ENCODE assay signal across 24 cellular contexts in genomic region chr7:44658979-44659378, GRCh38.
"Had no signal": no experiment of that assay in that cellular context is flagged by ENCODE, and none has a peak within 500 bp of the region (broad histone marks: within the 10 kb centered on the region; RNA-seq: fewer than 3 reads in every experiment).

No MANE protein-coding gene starts in this region.

- H3K4me3 Mint-ChIP-seq: naive thymus-derived CD8-positive, alpha-beta T cell; natural killer cell treated with Interleukin-12 subunit alpha and Interleukin-12 subunit beta and Interleukin-15 and Interleukin-18, amount 100 ng/mL, for 72 hours; neural progenitor cell; stimulated activated naive B cell treated with anti-CD40 and anti-IgM and Interleukin-4, amounts not matched to agents 10 μg/mL and 1 μg/mL and 100 μg/mL, for 72 hours; stimulated activated naive CD8-positive, alpha-beta T cell treated with anti-CD3 and anti-CD28 coated beads, Interleukin-15, Interleukin-2, amounts not matched to agents 100 ng/mL and 50 ng/mL, for 24 hours had no signal

- H3K27me3 Mint-ChIP-seq: naive thymus-derived CD8-positive, alpha-beta T cell; natural killer cell treated with Interleukin-12 subunit alpha and Interleukin-12 subunit beta and Interleukin-15 and Interleukin-18, amount 100 ng/mL, for 72 hours; progenitor cell of endocrine pancreas; stimulated activated naive B cell treated with anti-CD40 and anti-IgM and Interleukin-4, amounts not matched to agents 10 μg/mL and 1 μg/mL and 100 μg/mL, for 72 hours; stimulated activated naive CD8-positive, alpha-beta T cell treated with anti-CD3 and anti-CD28 coated beads, Interleukin-15, Interleukin-2, amounts not matched to agents 100 ng/mL and 50 ng/mL, for 24 hours had no signal

- ATAC-seq: naive thymus-derived CD8-positive, alpha-beta T cell; natural killer cell treated with Interleukin-12 subunit alpha and Interleukin-12 subunit beta and Interleukin-15 and Interleukin-18, amount 100 ng/mL, for 72 hours; psoas muscle; right cardiac atrium; right lobe of liver; stimulated activated naive B cell treated with anti-CD40 and anti-IgM and Interleukin-4, amounts not matched to agents 10 μg/mL and 1 μg/mL and 100 μg/mL, for 72 hours had no signal

- H3K4me1 Mint-ChIP-seq: neural progenitor cell had no signal

- FAIRE-seq: urothelium cell line had no signal

- DNase-seq: naive thymus-derived CD8-positive, alpha-beta T cell; occipital lobe; ovary; posterior cingulate gyrus; psoas muscle; right cardiac atrium; spleen; stimulated activated CD4-positive, alpha-beta T cell treated with anti-CD3 and anti-CD28 coated beads, Interleukin-12 subunit alpha, Interleukin-12 subunit beta, amount 100 ng/mL, for 4 hours; stimulated activated CD4-positive, alpha-beta T cell treated with anti-CD3 and anti-CD28 coated beads, Interleukin-1b, Interleukin-23, amount 100 ng/mL, for 48 hours; stimulated activated CD4-positive, alpha-beta T cell treated with anti-CD3 and anti-CD28 coated beads, Interleukin-4, amount 100 ng/mL, for 1 hour; stimulated activated CD4-positive, alpha-beta T cell treated with anti-CD3 and anti-CD28 coated beads, Interleukin-4, amount 100 ng/mL, for 4 hours; stimulated activated CD8-positive, alpha-beta memory T cell treated with anti-CD3 and anti-CD28 coated beads, Interleukin-4, amount 100 ng/mL, for 48 hours; stimulated activated naive B cell treated with anti-CD40 and anti-IgM and Interleukin-4, amounts not matched to agents 10 μg/mL and 1 μg/mL and 100 μg/mL, for 72 hours; stimulated activated naive CD4-positive, alpha-beta T cell treated with Interleukin-2 at 50 U/mL for 16 hours; stomach; thyroid gland; trophoblast cell; upper lobe of left lung had no signal

- H3K27ac Mint-ChIP-seq: naive thymus-derived CD8-positive, alpha-beta T cell; natural killer cell treated with Interleukin-12 subunit alpha and Interleukin-12 subunit beta and Interleukin-15 and Interleukin-18, amount 100 ng/mL, for 72 hours; neural progenitor cell; progenitor cell of endocrine pancreas; stimulated activated naive B cell treated with anti-CD40 and anti-IgM and Interleukin-4, amounts not matched to agents 10 μg/mL and 1 μg/mL and 100 μg/mL, for 72 hours; stimulated activated naive CD8-positive, alpha-beta T cell treated with anti-CD3 and anti-CD28 coated beads, Interleukin-15, Interleukin-2, amounts not matched to agents 100 ng/mL and 50 ng/mL, for 24 hours had no signal
